ENCODE assay signal across 10 cellular contexts in the genomic region with DNA sequence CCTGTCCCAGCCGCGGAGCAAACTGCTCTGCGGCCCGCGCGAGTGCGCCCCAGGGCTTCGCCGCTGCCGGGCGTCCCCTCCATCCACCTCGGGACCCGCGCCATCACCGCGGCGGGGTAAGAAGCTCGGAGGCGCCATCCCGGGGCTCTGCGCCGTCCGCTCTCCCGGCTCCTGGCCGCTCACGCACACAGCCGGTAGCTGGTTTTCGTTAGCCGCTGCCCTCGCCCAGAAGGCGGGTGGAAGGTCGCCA. TPM values are rescaled to one million over a fixed set of nuclear protein-coding genes. Genes with fewer than 3 reads are reported as not detected.
DNase-seq lines count a peak whose midpoint lies in the region; ATAC-seq and TF ChIP-seq lines count a peak whose summit lies in the region.
"Had no signal": no experiment of that assay in that cellular context is flagged by ENCODE, and none has a peak within 500 bp of the region (broad histone marks: within the 10 kb centered on the region; RNA-seq: fewer than 3 reads in every experiment).

No MANE protein-coding gene starts in this region.

- peak overlapping the region; percentile 34 to 51 for H3K4me3 ChIP-seq in right atrium auricular region
- peak overlapping the region; percentile 25 to 74 (median 48) for H3K4me3 ChIP-seq in spleen

- WGBS in spleen, 5 donors, result 0 to 2% (median 1%) methylated on average over 2 to 32 of the region's 32 CpGs

- DNase-seq in NCI-H1105 treated with DMSO at 0.1 percent for 48 hours (lab: John Stamatoyannopoulos, UW) (peak; percentile 17), NCI-H1105 (lab: John Stamatoyannopoulos, UW) (no peak), right atrium auricular region (ENCODE audit: low spot score) (no peak), spleen (no peak), NCI-H82 (lab: John Stamatoyannopoulos, UW) (no peak), NCI-H2081 treated with DMSO at 0.1 percent for 48 hours (lab: John Stamatoyannopoulos, UW) (no peak), NCI-H2107 treated with DMSO at 0.1 percent for 48 hours (lab: John Stamatoyannopoulos, UW; ENCODE audit: unreplicated experiment) (no peak)
- DNase-seq: ACHN had no signal

- TF ChIP-seq POLR2A in spleen (IDR thresholded peaks at IDR 0.05), result no peak

- ATAC-seq in SK-N-SH treated with all-trans-retinoic acid at 6 μM for 48 hours, result peak; percentile 23

- H3K27ac ChIP-seq in right atrium auricular region, result no peak overlapping the region
- H3K27ac ChIP-seq in spleen, result peak overlapping the region in 2 of 8 donors; percentile 50 to 56
- H3K27ac ChIP-seq: neutrophil had no signal

- H3K36me3 ChIP-seq in right atrium auricular region (no peaks in the 10 kb centered on the region), spleen (peaks cover 0 to 6% (median 0%) of the 10 kb centered on the region in 6 donors)
- H3K36me3 ChIP-seq: neutrophil had no signal

- intact Hi-C loops in spleen (cut with DNase I; ENCODE audit: low total_unique reads), result no loop called here

- peaks cover 0 to 28% of the 10 kb centered on the region in 2 donors for H3K4me1 ChIP-seq in right atrium auricular region
- H3K4me1 ChIP-seq in spleen, result peaks cover 18 to 66% (median 46%) of the 10 kb centered on the region in 6 donors

- TF ChIP-seq CTCF in right atrium auricular region (IDR thresholded peaks at IDR 0.05) (no peak), spleen (IDR thresholded peaks at IDR 0.05 in 8 of 11, conservative IDR thresholded peaks at IDR 0.05 in 3 of 11) (no peak)

- peaks cover 14 to 42% of the 10 kb centered on the region in 2 donors for H3K27me3 ChIP-seq in right atrium auricular region
- peaks cover 0 to 100% (median 84%) of the 10 kb centered on the region in 7 donors for H3K27me3 ChIP-seq in spleen (replicated peaks in 1 of 7)

- no peaks in the 10 kb centered on the region for H3K9me3 ChIP-seq in right atrium auricular region
- no peaks in the 10 kb centered on the region for H3K9me3 ChIP-seq in spleen
- H3K9me3 ChIP-seq: neutrophil had no signal

TF ChIP-seq in SK-N-SH treated with all-trans-retinoic acid at 6 μM for 48 hours, 23 proteins besides CTCF, POLR2A, EP300 and RAD21:
- TF ChIP-seq ZC3H10 (CRISPR knock-in tag; IDR thresholded peaks at IDR 0.05) (no peak), ARNTL (CRISPR knock-in tag; IDR thresholded peaks at IDR 0.05; ENCODE audit: borderline replicate concordance, low read depth) (no peak), ZNF565 (CRISPR knock-in tag; conservative IDR thresholded peaks at IDR 0.05; ENCODE audit: low read depth) (no peak), TCF4 (CRISPR knock-in tag; IDR thresholded peaks at IDR 0.05; ENCODE audit: borderline replicate concordance) (no peak), CSDC2 (CRISPR knock-in tag; IDR thresholded peaks at IDR 0.05) (no peak), OSR1 (CRISPR knock-in tag; IDR thresholded peaks at IDR 0.05) (no peak), RARB (CRISPR knock-in tag; IDR thresholded peaks at IDR 0.05) (no peak), ZFP3 (CRISPR knock-in tag; IDR thresholded peaks at IDR 0.05) (no peak), GLIS3 (CRISPR knock-in tag; IDR thresholded peaks at IDR 0.05) (no peak)
- TF ChIP-seq, protein P1, sequence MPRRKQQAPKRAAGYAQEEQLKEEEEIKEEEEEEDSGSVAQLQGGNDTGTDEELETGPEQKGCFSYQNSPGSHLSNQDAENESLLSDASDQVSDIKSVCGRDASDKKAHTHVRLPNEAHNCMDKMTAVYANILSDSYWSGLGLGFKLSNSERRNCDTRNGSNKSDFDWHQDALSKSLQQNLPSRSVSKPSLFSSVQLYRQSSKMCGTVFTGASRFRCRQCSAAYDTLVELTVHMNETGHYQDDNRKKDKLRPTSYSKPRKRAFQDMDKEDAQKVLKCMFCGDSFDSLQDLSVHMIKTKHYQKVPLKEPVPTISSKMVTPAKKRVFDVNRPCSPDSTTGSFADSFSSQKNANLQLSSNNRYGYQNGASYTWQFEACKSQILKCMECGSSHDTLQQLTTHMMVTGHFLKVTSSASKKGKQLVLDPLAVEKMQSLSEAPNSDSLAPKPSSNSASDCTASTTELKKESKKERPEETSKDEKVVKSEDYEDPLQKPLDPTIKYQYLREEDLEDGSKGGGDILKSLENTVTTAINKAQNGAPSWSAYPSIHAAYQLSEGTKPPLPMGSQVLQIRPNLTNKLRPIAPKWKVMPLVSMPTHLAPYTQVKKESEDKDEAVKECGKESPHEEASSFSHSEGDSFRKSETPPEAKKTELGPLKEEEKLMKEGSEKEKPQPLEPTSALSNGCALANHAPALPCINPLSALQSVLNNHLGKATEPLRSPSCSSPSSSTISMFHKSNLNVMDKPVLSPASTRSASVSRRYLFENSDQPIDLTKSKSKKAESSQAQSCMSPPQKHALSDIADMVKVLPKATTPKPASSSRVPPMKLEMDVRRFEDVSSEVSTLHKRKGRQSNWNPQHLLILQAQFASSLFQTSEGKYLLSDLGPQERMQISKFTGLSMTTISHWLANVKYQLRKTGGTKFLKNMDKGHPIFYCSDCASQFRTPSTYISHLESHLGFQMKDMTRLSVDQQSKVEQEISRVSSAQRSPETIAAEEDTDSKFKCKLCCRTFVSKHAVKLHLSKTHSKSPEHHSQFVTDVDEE (CRISPR knock-in tag; IDR thresholded peaks at IDR 0.05), result no peak
- TF ChIP-seq, protein P2, sequence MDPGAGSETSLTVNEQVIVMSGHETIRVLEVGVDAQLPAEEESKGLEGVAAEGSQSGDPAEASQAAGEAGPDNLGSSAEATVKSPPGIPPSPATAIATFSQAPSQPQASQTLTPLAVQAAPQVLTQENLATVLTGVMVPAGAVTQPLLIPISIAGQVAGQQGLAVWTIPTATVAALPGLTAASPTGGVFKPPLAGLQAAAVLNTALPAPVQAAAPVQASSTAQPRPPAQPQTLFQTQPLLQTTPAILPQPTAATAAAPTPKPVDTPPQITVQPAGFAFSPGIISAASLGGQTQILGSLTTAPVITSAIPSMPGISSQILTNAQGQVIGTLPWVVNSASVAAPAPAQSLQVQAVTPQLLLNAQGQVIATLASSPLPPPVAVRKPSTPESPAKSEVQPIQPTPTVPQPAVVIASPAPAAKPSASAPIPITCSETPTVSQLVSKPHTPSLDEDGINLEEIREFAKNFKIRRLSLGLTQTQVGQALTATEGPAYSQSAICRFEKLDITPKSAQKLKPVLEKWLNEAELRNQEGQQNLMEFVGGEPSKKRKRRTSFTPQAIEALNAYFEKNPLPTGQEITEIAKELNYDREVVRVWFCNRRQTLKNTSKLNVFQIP (CRISPR knock-in tag; IDR thresholded peaks at IDR 0.05; ENCODE audit: borderline replicate concordance, low read depth), result no peak

RNA-seq across cellular contexts. Expression of a gene that starts 0.9 kb away (rescaled TPM):
- total RNA-seq in right atrium auricular region (1 to 10 TPM; 1.1 to 1.7 TPM), spleen (1 to 10 TPM in 6 of 7 donors, under 1 TPM in 1; 0.83 to 3.8 (median 2.0) TPM)
- 1 to 10 TPM in 1 of 3 donors, under 1 TPM in 2; 0.87 to 1.8 (median 0.89) TPM for polyA plus RNA-seq in spleen

RNA-seq across cellular contexts. Expression of a gene that starts 15.1 kb away (rescaled TPM):
- total RNA-seq in right atrium auricular region (10 to 100 TPM; 19.5 to 26.0 TPM), spleen (10 to 100 TPM; 21.1 to 38.0 (median 31.3) TPM)
- 10 to 100 TPM in 2 of 3 donors, 1 to 10 TPM in 1; 8.8 to 23.5 (median 13.8) TPM for polyA plus RNA-seq in spleen
